ENCODE assay signal across 8 cellular contexts in the genomic region with DNA sequence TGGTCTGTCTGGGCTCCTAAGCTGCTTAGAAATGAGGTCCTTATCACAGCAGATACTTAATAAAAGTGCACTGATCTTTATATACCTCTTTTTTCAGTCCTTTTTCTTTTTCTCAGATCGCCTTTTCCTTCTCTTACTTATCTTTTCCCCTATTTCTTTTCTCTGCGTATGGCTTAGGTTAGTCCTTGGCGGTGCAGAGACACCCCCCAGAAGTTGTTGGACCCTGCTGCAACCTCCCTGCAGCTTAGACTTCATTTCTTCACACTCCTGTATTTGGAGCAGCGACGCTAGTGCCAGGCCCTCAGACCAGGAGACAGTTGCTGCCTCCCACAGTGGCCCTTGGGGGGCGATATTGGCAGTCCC.
DNase-seq lines count a peak whose midpoint lies in the region; ATAC-seq and TF ChIP-seq lines count a peak whose summit lies in the region.

No MANE protein-coding gene starts in this region.

- TF ChIP-seq CTCF in breast epithelium (IDR thresholded peaks at IDR 0.05), result peak in 1 of 3 donors; percentile 23

- H3K4me1 ChIP-seq in breast epithelium (peaks cover 0 to 7% of the 10 kb centered on the region in 2 donors), muscle layer of duodenum (ENCODE audit: control insufficient read depth in 1 of 2, insufficient read depth in 2 of 2, low read length in 2 of 2) (peaks cover 20 to 25% of the 10 kb centered on the region in 2 donors)

- H3K4me3 ChIP-seq in breast epithelium (peak overlapping the region in 2 of 3 donors; percentile 28 to 55), muscle layer of duodenum (ENCODE audit: low read depth in 1 of 2, low read length in 2 of 2) (peak overlapping the region; percentile 15 to 30)

- peak overlapping the region; percentile 78 for H3K4me3 Mint-ChIP-seq in stimulated activated naive CD8-positive, alpha-beta T cell treated with anti-CD3 and anti-CD28 coated beads, Interleukin-15, Interleukin-2, amounts not matched to agents 100 ng/mL and 50 ng/mL, for 24 hours

- peaks cover 69% of the 10 kb centered on the region for H3K4me1 Mint-ChIP-seq in stimulated activated naive CD8-positive, alpha-beta T cell treated with anti-CD3 and anti-CD28 coated beads, Interleukin-15, Interleukin-2, amounts not matched to agents 100 ng/mL and 50 ng/mL, for 24 hours (ENCODE audit: low read depth)

- DNase-seq in stimulated activated naive CD8-positive, alpha-beta T cell treated with anti-CD3 and anti-CD28 coated beads, Interleukin-15, Interleukin-2, amounts not matched to agents 100 U/mL and 50 U/mL, for 24 hours, result no peak
- no peak for DNase-seq in breast epithelium (ENCODE audit: low spot score in 2 of 2)
- DNase-seq in hepatic stellate cell (ENCODE audit: low spot score), result no peak
- DNase-seq in NK-92 (lab: John Stamatoyannopoulos, UW; ENCODE audit: unreplicated experiment), result no peak
- no peak for DNase-seq in NCI-H2196 (lab: John Stamatoyannopoulos, UW; ENCODE audit: unreplicated experiment)
- no peak for DNase-seq in sciatic nerve (ENCODE audit: low spot score)

- H3K9me3 ChIP-seq in breast epithelium, result no peaks in the 10 kb centered on the region
- no peaks in the 10 kb centered on the region for H3K9me3 ChIP-seq in muscle layer of duodenum (ENCODE audit: control insufficient read depth in 1 of 2, low read length in 2 of 2)

- TF ChIP-seq POLR2A in breast epithelium (IDR thresholded peaks at IDR 0.05), result no peak

- H3K9me3 Mint-ChIP-seq in stimulated activated naive CD8-positive, alpha-beta T cell treated with anti-CD3 and anti-CD28 coated beads, Interleukin-15, Interleukin-2, amounts not matched to agents 100 ng/mL and 50 ng/mL, for 24 hours, result no peaks in the 10 kb centered on the region

- H3K27me3 ChIP-seq in breast epithelium (no peaks in the 10 kb centered on the region), muscle layer of duodenum (ENCODE audit: low read depth, low read length) (no peaks in the 10 kb centered on the region)

- no peaks in the 10 kb centered on the region for H3K27me3 Mint-ChIP-seq in stimulated activated naive CD8-positive, alpha-beta T cell treated with anti-CD3 and anti-CD28 coated beads, Interleukin-15, Interleukin-2, amounts not matched to agents 100 ng/mL and 50 ng/mL, for 24 hours

- peak overlapping the region; percentile 99 for H3K27ac Mint-ChIP-seq in stimulated activated naive CD8-positive, alpha-beta T cell treated with anti-CD3 and anti-CD28 coated beads, Interleukin-15, Interleukin-2, amounts not matched to agents 100 ng/mL and 50 ng/mL, for 24 hours

- H3K27ac ChIP-seq in breast epithelium, result peak overlapping the region; percentile 91 to 95
- H3K27ac ChIP-seq in muscle layer of duodenum (ENCODE audit: low read length), result peak overlapping the region; percentile 96

- no peaks in the 10 kb centered on the region for H3K36me3 ChIP-seq in breast epithelium
- H3K36me3 ChIP-seq in muscle layer of duodenum (ENCODE audit: control insufficient read depth in 1 of 2, insufficient read depth in 2 of 2, low read length in 2 of 2), result no peaks in the 10 kb centered on the region

- intact Hi-C loops in breast epithelium (cut with DNase I; ENCODE audit: low total_unique reads) (no loop called here), sciatic nerve (cut with DNase I) (no loop called here)

- no peak for ATAC-seq in stimulated activated naive CD8-positive, alpha-beta T cell treated with anti-CD3 and anti-CD28 coated beads, Interleukin-15, Interleukin-2, amounts not matched to agents 100 U/mL and 50 U/mL, for 24 hours
- no peak for ATAC-seq in sciatic nerve

- H3K36me3 Mint-ChIP-seq in stimulated activated naive CD8-positive, alpha-beta T cell treated with anti-CD3 and anti-CD28 coated beads, Interleukin-15, Interleukin-2, amounts not matched to agents 100 ng/mL and 50 ng/mL, for 24 hours (ENCODE audit: low read depth), result peaks cover 22% of the 10 kb centered on the region
